Comparison of ENCODE assay signal across 8 cellular contexts in genomic region chr1:183472488-183473285, GRCh38. TPM values are rescaled to one million over a fixed set of nuclear protein-coding genes. Genes with fewer than 3 reads are reported as not detected.
A peak's percentile ranks its signal among the peaks of the same experiment; 100 is the strongest.
DNase-seq lines count a peak whose midpoint lies in the region; ATAC-seq and TF ChIP-seq lines count a peak whose summit lies in the region.

Gene SMG7, plus strand, starts transcription at chr1:183472499. Its CDS starts 122 bp downstream, at chr1:183472621.

- H3K27ac ChIP-seq in ectodermal cell (ENCODE audit: insufficient read depth, low read depth, low read length, poor library complexity, severe bottlenecking) (peak within 1 kb of the TSS; percentile 97), mesodermal cell (ENCODE audit: low read depth, low read length, severe bottlenecking) (peak within 1 kb of the TSS; percentile 99)

- peaks cover 46% of the 10 kb centered on the region for H3K4me1 ChIP-seq in Loucy (ENCODE audit: insufficient read depth, low read length, poor library complexity, severe bottlenecking)
- H3K4me1 ChIP-seq in ectodermal cell (ENCODE audit: control insufficient read depth, insufficient read depth, low read length), result peaks cover 11% of the 10 kb centered on the region
- peaks cover 3% of the 10 kb centered on the region for H3K4me1 ChIP-seq in mesodermal cell (ENCODE audit: control insufficient read depth, insufficient read depth, low read length, poor library complexity, severe bottlenecking)

- 1% methylated on average over 72 of the region's 72 CpGs for WGBS in ectodermal cell, 2 experiments
- WGBS in mesodermal cell (ENCODE audit: insufficient coverage in 2 of 2), 2 experiments, result 1 to 2% methylated on average over 59 to 62 of the region's 72 CpGs

- H3K9me3 ChIP-seq in Loucy (ENCODE audit: insufficient read depth, low read depth, low read length) (no peaks in the 10 kb centered on the region), ectodermal cell (ENCODE audit: control insufficient read depth, low read length) (no peaks in the 10 kb centered on the region), mesodermal cell (ENCODE audit: control insufficient read depth, low read length) (no peaks in the 10 kb centered on the region)

- H3K4me3 ChIP-seq in Loucy (ENCODE audit: low read length, poor library complexity, severe bottlenecking) (peak within 1 kb of the TSS; percentile 78), ectodermal cell (ENCODE audit: insufficient read depth, low read depth, low read length) (peak within 1 kb of the TSS; percentile 99), mesodermal cell (ENCODE audit: extremely low read depth, insufficient read depth, low read length, poor library complexity, severe bottlenecking) (peak within 1 kb of the TSS; percentile 95)

- no peaks in the 10 kb centered on the region for H3K9me2 ChIP-seq in Loucy (replicated peaks; ENCODE audit: low read depth, low read length)

- ATAC-seq in GM21786 (IDR thresholded peaks at IDR 0.05; ENCODE audit: unreplicated experiment), result peak; percentile 11

- peak within 1 kb of the TSS; percentile 96 for H3K9ac ChIP-seq in Loucy (ENCODE audit: low read depth, low read length, poor library complexity, severe bottlenecking)

- H3K4me2 ChIP-seq in Loucy (ENCODE audit: low read depth, low read length, poor library complexity, severe bottlenecking), result peak within 1 kb of the TSS; percentile 91

- peaks cover 47% of the 10 kb centered on the region for H4K20me1 ChIP-seq in Loucy (ENCODE audit: insufficient read depth, low read length, poor library complexity, severe bottlenecking)

- peak; percentile 49 for DNase-seq in GDM1 (lab: John Stamatoyannopoulos, UW)
- peak; percentile 44 to 55 for DNase-seq in activated CD4-positive, alpha-beta T cell treated with anti-CD3 and anti-CD28 coated beads, Interleukin-2, amount 50 U/mL, for 48 hours
- DNase-seq in stimulated activated CD8-positive, alpha-beta memory T cell treated with anti-CD3 and anti-CD28 coated beads, Interleukin-15, amount 100 ng/mL, for 48 hours (ENCODE audit: low read depth in 2 of 2), result peak; percentile 16 to 21
- no peak for DNase-seq in NCI-H226

- H3K27me3 ChIP-seq in Loucy (ENCODE audit: insufficient read depth, low read length, poor library complexity, severe bottlenecking), result no peaks in the 10 kb centered on the region
- no peaks in the 10 kb centered on the region for H3K27me3 ChIP-seq in ectodermal cell (ENCODE audit: control insufficient read depth, insufficient read depth, low read length, poor library complexity, severe bottlenecking)

- H3F3A ChIP-seq in Loucy (ENCODE audit: low read depth), result peaks cover 3% of the 10 kb centered on the region; the same call in 1 of the 2 replicates

- H2AFZ ChIP-seq in Loucy (ENCODE audit: low read length), result peak within 1 kb of the TSS; percentile 86

- no peaks in the 10 kb centered on the region for H3K36me3 ChIP-seq in Loucy (ENCODE audit: insufficient read depth, low read length)
- H3K36me3 ChIP-seq in ectodermal cell (ENCODE audit: control insufficient read depth, insufficient read depth, low read length), result no peaks in the 10 kb centered on the region
- H3K36me3 ChIP-seq in mesodermal cell (ENCODE audit: control insufficient read depth, insufficient read depth, low read length), result no peaks in the 10 kb centered on the region

- peaks cover 54% of the 10 kb centered on the region for H3K79me2 ChIP-seq in Loucy (ENCODE audit: insufficient read depth, low read length)

- TF ChIP-seq CTCF in Loucy (conservative IDR thresholded peaks at IDR 0.05; ENCODE audit: low read length), result no peak

RNA-seq across cellular contexts. Expression of gene SMG7, which starts in this region (rescaled TPM):
- 69.2 TPM for polyA plus RNA-seq in ectodermal cell (2013, experiment 1 of 4)
- 66.1 TPM for polyA plus RNA-seq in ectodermal cell (2013, experiment 2 of 4)
- polyA plus RNA-seq in ectodermal cell (2013, experiment 3 of 4), result 50.4 TPM
- polyA plus RNA-seq in ectodermal cell (2013, experiment 4 of 4), result 56.7 TPM
- polyA plus RNA-seq in mesodermal cell (2013, experiment 1 of 2), result 37.4 TPM
- polyA plus RNA-seq in mesodermal cell (2013, experiment 2 of 2), result 35.4 TPM
